Comparison of ENCODE assay signal across 1 cellular context in the genomic region with DNA sequence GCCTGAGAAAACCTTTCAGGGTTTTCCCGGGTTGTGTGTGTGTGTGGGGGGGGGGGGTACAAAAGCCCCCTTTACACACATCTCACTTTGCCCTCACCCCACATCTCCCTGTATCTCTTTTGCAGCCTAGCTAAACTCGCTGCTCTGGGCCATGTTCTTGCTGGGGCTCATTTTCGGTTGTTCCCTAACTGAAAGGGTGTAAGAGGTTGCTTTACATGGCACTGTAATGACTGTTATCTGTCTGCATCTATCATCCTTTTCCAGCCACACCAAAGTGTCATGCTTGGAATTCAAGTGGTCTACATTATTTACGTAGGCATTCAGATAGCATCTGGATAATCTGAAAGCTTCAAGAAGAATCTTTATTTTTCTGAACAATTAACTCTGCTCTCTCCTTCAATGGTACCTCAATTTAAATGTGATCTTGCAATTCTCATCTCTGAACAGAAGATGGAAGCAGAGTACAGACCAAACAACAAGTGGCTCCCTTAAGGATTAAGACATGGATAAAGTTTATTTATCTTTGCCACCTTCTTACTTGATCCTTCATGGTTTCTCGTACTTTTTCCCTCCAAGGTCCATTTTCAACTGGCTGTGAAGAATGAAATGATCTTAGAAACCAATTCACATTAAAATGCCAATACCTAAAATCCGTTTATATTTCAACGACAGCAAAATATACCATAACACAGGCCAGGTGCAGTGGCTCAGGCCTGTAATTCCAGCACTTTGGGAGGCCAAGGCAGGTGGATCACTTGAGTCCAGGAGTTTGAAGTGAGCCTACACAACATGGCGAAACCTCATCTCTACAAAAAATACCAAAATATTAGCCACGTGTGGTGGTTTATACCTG.
TF ChIP-seq lines count a peak whose summit lies in the region.

No MANE protein-coding gene starts in this region.

TF ChIP-seq in H1, 55 proteins besides CTCF, POLR2A, EP300 and RAD21:
- TF ChIP-seq GTF2F1 (IDR thresholded peaks at IDR 0.05; ENCODE audit: borderline replicate concordance, low read depth, low read length): no peak
- no peak for TF ChIP-seq TAF7 (optimal IDR thresholded peaks at IDR 0.05; ENCODE audit: borderline replicate concordance, low read depth, low read length)
- no peak for TF ChIP-seq MAFK (IDR thresholded peaks at IDR 0.05; ENCODE audit: low read depth, low read length)
- TF ChIP-seq CHD1 (IDR thresholded peaks at IDR 0.05; ENCODE audit: low read depth, low read length): no peak
- TF ChIP-seq JUN (IDR thresholded peaks at IDR 0.05; ENCODE audit: low read depth, low read length): no peak
- TF ChIP-seq, protein P1, sequence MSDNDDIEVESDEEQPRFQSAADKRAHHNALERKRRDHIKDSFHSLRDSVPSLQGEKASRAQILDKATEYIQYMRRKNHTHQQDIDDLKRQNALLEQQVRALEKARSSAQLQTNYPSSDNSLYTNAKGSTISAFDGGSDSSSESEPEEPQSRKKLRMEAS (IDR thresholded peaks at IDR 0.05): no peak
- TF ChIP-seq POLR2AphosphoS5 (IDR thresholded peaks at IDR 0.05; ENCODE audit: low read depth, low read length): no peak
- TF ChIP-seq CEBPB (IDR thresholded peaks at IDR 0.05; ENCODE audit: low read depth, low read length): no peak
- TF ChIP-seq GABPA (IDR thresholded peaks at IDR 0.05; ENCODE audit: borderline replicate concordance, insufficient read depth, low read length): no peak
- TF ChIP-seq, protein P2, sequence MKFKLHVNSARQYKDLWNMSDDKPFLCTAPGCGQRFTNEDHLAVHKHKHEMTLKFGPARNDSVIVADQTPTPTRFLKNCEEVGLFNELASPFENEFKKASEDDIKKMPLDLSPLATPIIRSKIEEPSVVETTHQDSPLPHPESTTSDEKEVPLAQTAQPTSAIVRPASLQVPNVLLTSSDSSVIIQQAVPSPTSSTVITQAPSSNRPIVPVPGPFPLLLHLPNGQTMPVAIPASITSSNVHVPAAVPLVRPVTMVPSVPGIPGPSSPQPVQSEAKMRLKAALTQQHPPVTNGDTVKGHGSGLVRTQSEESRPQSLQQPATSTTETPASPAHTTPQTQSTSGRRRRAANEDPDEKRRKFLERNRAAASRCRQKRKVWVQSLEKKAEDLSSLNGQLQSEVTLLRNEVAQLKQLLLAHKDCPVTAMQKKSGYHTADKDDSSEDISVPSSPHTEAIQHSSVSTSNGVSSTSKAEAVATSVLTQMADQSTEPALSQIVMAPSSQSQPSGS (IDR thresholded peaks at IDR 0.05; ENCODE audit: low read length): no peak
- TF ChIP-seq ZNF274 (IDR thresholded peaks at IDR 0.05; ENCODE audit: borderline replicate concordance, extremely low read depth, low read length): no peak
- no peak for TF ChIP-seq HDAC6 (IDR thresholded peaks at IDR 0.05; ENCODE audit: low read depth, low read length)
TF ChIP-seq in H1: peak in this region for 0.
